ENCODE assay signal across 8 cellular contexts in the genomic region with DNA sequence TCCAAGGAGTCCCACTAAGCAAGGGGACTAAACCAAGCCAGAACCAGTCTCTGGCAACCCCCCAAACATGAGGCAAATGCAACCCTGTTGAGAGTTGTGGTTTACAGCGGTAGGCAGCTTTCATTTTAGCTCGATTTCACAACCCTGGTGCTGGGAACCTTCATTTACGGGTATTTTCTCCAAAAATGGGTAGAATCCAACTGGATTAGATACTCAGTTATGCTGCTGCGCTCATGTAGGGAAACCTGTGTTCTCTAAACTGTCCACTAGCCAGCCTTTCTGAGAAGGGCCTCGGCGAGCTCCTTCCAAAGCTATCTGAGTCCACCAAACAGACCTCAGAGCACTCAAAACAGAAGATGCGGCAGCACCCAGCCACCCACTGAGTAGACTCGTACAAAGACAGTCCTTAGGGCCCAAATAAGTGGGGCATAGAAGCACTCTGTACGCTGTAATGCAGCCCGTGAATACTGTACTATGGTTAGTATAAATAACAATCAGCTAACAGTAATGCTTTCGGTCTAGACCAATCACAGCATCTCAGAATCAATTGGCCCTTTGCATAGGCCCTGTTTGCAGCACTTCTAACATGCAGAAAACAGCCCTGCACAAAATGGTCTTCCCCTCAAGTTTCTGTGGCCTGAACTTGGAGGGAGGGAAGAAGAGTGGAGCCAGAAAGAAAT.
DNase-seq lines count a peak whose midpoint lies in the region; ATAC-seq and TF ChIP-seq lines count a peak whose summit lies in the region.

No MANE protein-coding gene starts in this region.

- ATAC-seq in GM21526 (IDR thresholded peaks at IDR 0.05; ENCODE audit: low FRiP score, unreplicated experiment): peak; percentile 62
- no peak for ATAC-seq in GM18858 (IDR thresholded peaks at IDR 0.05; ENCODE audit: unreplicated experiment)

- TF ChIP-seq POLR2A in breast epithelium (IDR thresholded peaks at IDR 0.05): no peak

- H3K36me3 ChIP-seq in MG63 (peaks cover 94% of the 10 kb centered on the region), breast epithelium (no peaks in the 10 kb centered on the region)

- H3K27me3 ChIP-seq in MG63 (no peaks in the 10 kb centered on the region), breast epithelium (no peaks in the 10 kb centered on the region)

- intact Hi-C loops in breast epithelium (cut with DNase I; ENCODE audit: low total_unique reads): no loop called here

- peaks cover 10 to 42% of the 10 kb centered on the region in 2 donors for H3K4me1 ChIP-seq in breast epithelium

- peak overlapping the region; percentile 86 to 88 for H3K27ac ChIP-seq in breast epithelium

- H3K9me3 ChIP-seq in MG63 (no peaks in the 10 kb centered on the region), breast epithelium (no peaks in the 10 kb centered on the region)

- no peak for TF ChIP-seq CTCF in breast epithelium (IDR thresholded peaks at IDR 0.05)

- H3K4me3 ChIP-seq in MG63 (peak overlapping the region; percentile 37), breast epithelium (peak overlapping the region in 1 of 3 donors; percentile 36), skeletal muscle cell (ENCODE audit: low read depth, low read length) (no peak overlapping the region)

- DNase-seq in EH (ENCODE audit: low read depth) (peak; percentile 70), MG63 (peak; percentile 79), breast epithelium (ENCODE audit: low spot score in 2 of 2) (peak in 1 of 2 donors; percentile 64), skeletal muscle cell (ENCODE audit: low read depth) (peak; percentile 80), Kasumi-1 (lab: John Stamatoyannopoulos, UW) (no peak), DMS53 treated with DMSO at 0.1 percent for 48 hours (lab: John Stamatoyannopoulos, UW; ENCODE audit: unreplicated experiment) (no peak)

Comparison
In these comparisons a context has a peak if more than half of its experiments do, and no peak if none do; other contexts are left out.
1. DNase-seq: peak in EH (single experiment), MG63 (single experiment) and skeletal muscle cell (single experiment); none in Kasumi-1 (0 of 2) and DMS53 treated with DMSO at 0.1 percent for 48 hours (single experiment).